In the genomic region with DNA sequence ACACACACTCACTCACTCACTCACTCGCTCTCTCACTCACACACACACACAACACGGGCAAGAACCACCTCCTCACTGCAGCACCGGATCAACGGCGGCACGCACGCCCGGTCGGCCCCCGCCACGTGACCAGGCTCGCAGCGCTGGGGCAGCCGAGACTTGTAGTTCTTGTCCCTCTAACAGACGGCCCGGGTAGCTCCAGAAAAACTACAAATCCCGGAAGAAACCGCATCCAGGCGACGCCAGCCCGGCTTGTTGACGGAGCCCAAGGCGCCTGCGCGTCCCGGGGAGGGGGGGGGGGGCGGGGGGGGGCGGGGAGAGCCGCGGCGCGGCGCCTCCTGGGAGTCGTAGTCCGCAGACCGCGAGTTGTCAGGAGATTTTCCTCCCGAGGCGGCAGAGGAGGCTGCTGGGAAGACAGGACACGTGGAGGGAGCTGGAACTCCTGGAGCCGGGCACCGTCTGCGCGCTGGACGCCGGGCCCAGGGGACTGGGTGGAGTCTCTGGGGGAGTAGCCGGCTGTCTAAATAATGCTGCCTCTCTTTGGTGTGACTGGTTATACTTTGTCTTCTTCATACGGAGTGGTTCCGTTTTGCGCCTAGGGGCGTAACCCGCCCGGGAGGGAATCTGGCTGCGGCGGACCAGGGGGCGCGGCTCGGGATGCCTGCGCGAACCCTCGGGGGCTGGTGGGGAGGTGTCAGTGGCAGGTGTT, we compare ENCODE assay signal across 8 cellular contexts. TPM values are rescaled to one million over a fixed set of nuclear protein-coding genes. Genes with fewer than 3 reads are reported as not detected.
DNase-seq lines count a peak whose midpoint lies in the region; ATAC-seq and TF ChIP-seq lines count a peak whose summit lies in the region.

A gene with protein sequence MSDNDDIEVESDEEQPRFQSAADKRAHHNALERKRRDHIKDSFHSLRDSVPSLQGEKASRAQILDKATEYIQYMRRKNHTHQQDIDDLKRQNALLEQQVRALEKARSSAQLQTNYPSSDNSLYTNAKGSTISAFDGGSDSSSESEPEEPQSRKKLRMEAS (minus strand): TSS at position 77 of the 709 bp plus-strand sequence. CDS start 178 bp downstream, outside the sequence.

- peak within 1 kb of the TSS; percentile 91 for H2AFZ ChIP-seq in Loucy (ENCODE audit: low read length)

- TF ChIP-seq CTCF in Loucy (conservative IDR thresholded peaks at IDR 0.05; ENCODE audit: low read length) (no peak), fibroblast of pulmonary artery (IDR thresholded peaks at IDR 0.05; ENCODE audit: low read length, missing control alignments) (no peak)

- peak; percentile 86 for TF ChIP-seq POLR2A in Raji (IDR thresholded peaks at IDR 0.05; ENCODE audit: insufficient read depth, low read depth, low read length)

- DNase-seq in EH (ENCODE audit: low read depth) (peak; percentile 99), H4 (ENCODE audit: low spot score) (peak; percentile 98), fibroblast of pulmonary artery (ENCODE audit: low read depth) (peak; percentile 99)
- peak; percentile 98 for DNase-seq in activated effector memory CD4-positive, alpha-beta T cell treated with Interleukin-2 at 50 U/mL for 16 hours
- peak; percentile 99 for DNase-seq in natural killer cell treated with Interleukin-12 subunit alpha and Interleukin-12 subunit beta and Interleukin-15 and Interleukin-18, amount 100 ng/mL, for 72 hours (ENCODE audit: low spot score)
- DNase-seq in stimulated activated naive CD8-positive, alpha-beta T cell treated with anti-CD3 and anti-CD28 coated beads, Interleukin-15, Interleukin-2, amounts not matched to agents 100 U/mL and 50 U/mL, for 24 hours, result peak; percentile 96

- peaks cover 28 to 36% of the 10 kb centered on the region in 2 donors for H3K4me1 Mint-ChIP-seq in natural killer cell treated with Interleukin-12 subunit alpha and Interleukin-12 subunit beta and Interleukin-15 and Interleukin-18, amount 100 ng/mL, for 72 hours (ENCODE audit: low read depth in 2 of 2)

- H3K9me3 ChIP-seq in Loucy (ENCODE audit: insufficient read depth, low read depth, low read length), result no peaks in the 10 kb centered on the region

- no peaks in the 10 kb centered on the region for H3K9me2 ChIP-seq in Loucy (replicated peaks; ENCODE audit: low read depth, low read length)

- H3K36me3 ChIP-seq in Loucy (ENCODE audit: insufficient read depth, low read length), result no peaks in the 10 kb centered on the region

- peak within 1 kb of the TSS; percentile 93 to 96 for H3K27ac Mint-ChIP-seq in natural killer cell treated with Interleukin-12 subunit alpha and Interleukin-12 subunit beta and Interleukin-15 and Interleukin-18, amount 100 ng/mL, for 72 hours

- peaks cover 37% of the 10 kb centered on the region for H3K79me2 ChIP-seq in Loucy (ENCODE audit: insufficient read depth, low read length)

- H3K4me2 ChIP-seq in Loucy (ENCODE audit: low read depth, low read length, poor library complexity, severe bottlenecking), result peak within 1 kb of the TSS; percentile 81

- H3K27me3 ChIP-seq in Loucy (ENCODE audit: insufficient read depth, low read length, poor library complexity, severe bottlenecking), result no peaks in the 10 kb centered on the region

- peaks cover 49% of the 10 kb centered on the region for H3K4me1 ChIP-seq in Loucy (ENCODE audit: insufficient read depth, low read length, poor library complexity, severe bottlenecking)

- peak within 1 kb of the TSS; percentile 86 for H3K9ac ChIP-seq in Loucy (ENCODE audit: low read depth, low read length, poor library complexity, severe bottlenecking)

- peak within 1 kb of the TSS; percentile 98 for H3K4me3 Mint-ChIP-seq in natural killer cell treated with Interleukin-12 subunit alpha and Interleukin-12 subunit beta and Interleukin-15 and Interleukin-18, amount 100 ng/mL, for 72 hours

- H3K9me3 Mint-ChIP-seq in natural killer cell treated with Interleukin-12 subunit alpha and Interleukin-12 subunit beta and Interleukin-15 and Interleukin-18, amount 100 ng/mL, for 72 hours, result no peaks in the 10 kb centered on the region

- H4K20me1 ChIP-seq in Loucy (ENCODE audit: insufficient read depth, low read length, poor library complexity, severe bottlenecking), result peaks cover 40% of the 10 kb centered on the region

- peaks cover 18% of the 10 kb centered on the region for H3K36me3 Mint-ChIP-seq in natural killer cell treated with Interleukin-12 subunit alpha and Interleukin-12 subunit beta and Interleukin-15 and Interleukin-18, amount 100 ng/mL, for 72 hours

- H3K27me3 Mint-ChIP-seq in natural killer cell treated with Interleukin-12 subunit alpha and Interleukin-12 subunit beta and Interleukin-15 and Interleukin-18, amount 100 ng/mL, for 72 hours, result peaks cover 0 to 2% of the 10 kb centered on the region in 2 donors

- ATAC-seq in natural killer cell treated with Interleukin-12 subunit alpha and Interleukin-12 subunit beta and Interleukin-15 and Interleukin-18, amount 100 ng/mL, for 72 hours, result peak; percentile 96 to 97
- ATAC-seq in stimulated activated naive CD8-positive, alpha-beta T cell treated with anti-CD3 and anti-CD28 coated beads, Interleukin-15, Interleukin-2, amounts not matched to agents 100 U/mL and 50 U/mL, for 24 hours, result peak; percentile 98

- H3K4me3 ChIP-seq in Loucy (ENCODE audit: low read length, poor library complexity, severe bottlenecking), result peak within 1 kb of the TSS; percentile 88
- peak within 1 kb of the TSS; percentile 87 for H3K4me3 ChIP-seq in fibroblast of pulmonary artery (replicated peaks; ENCODE audit: low read depth, low read length)

- no peaks in the 10 kb centered on the region; the same call in 1 of the 2 replicates for H3F3A ChIP-seq in Loucy (ENCODE audit: low read depth)

RNA-seq across cellular contexts. Expression of the gene that starts here (rescaled TPM):
- total RNA-seq in H4 (2014; rRNA removed; shearing (Covaris generic)), result 36.6 and 39.9 TPM in 2 replicates
- 100 to 1,000 TPM; 167 to 171 TPM for total RNA-seq in natural killer cell treated with Interleukin-12 subunit alpha and Interleukin-12 subunit beta and Interleukin-15 and Interleukin-18, amount 100 ng/mL, for 72 hours

Comparison
In these comparisons a context has a peak if more than half of its experiments do, and no peak if none do; other contexts are left out.
1. Peak in every context shown above with its lines: DNase-seq, ATAC-seq and H3K4me3 ChIP-seq.